In genomic region chr16:49356728-49357488, GRCh38 we compare ENCODE assay signal across 18 cellular contexts. TPM values are rescaled to one million over a fixed set of nuclear protein-coding genes. Genes with fewer than 3 reads are reported as not detected.
DNase-seq lines count a peak whose midpoint lies in the region; ATAC-seq and TF ChIP-seq lines count a peak whose summit lies in the region.
"Had no signal": no experiment of that assay in that cellular context is flagged by ENCODE, and none has a peak within 500 bp of the region (broad histone marks: within the 10 kb centered on the region; RNA-seq: fewer than 3 reads in every experiment).

No MANE protein-coding gene starts in this region.

- DNase-seq in COR-L47 (lab: John Stamatoyannopoulos, UW) (peak; percentile 53), HT-29 (ENCODE audit: low spot score) (peak; percentile 23), NCI-H69 (lab: John Stamatoyannopoulos, UW) (peak; percentile 84), mucosa of descending colon (peak; percentile 54 to 82 (median 72)), uterus (no peak), HuH-7.5 (ENCODE audit: low spot score) (no peak)
- DNase-seq: CD8-positive, alpha-beta T cell; HCEC 1CT; KG1; NCI-H1092; NCI-H2029; NCI-H345; NCI-H748 treated with DMSO at 0.1 percent for 48 hours; SHP77 had no signal

- no peak for TF ChIP-seq CTCF in mucosa of descending colon (IDR thresholded peaks at IDR 0.05)
- no peak for TF ChIP-seq CTCF in uterus (IDR thresholded peaks at IDR 0.05)

- no peak for TF ChIP-seq POLR2A in uterus (IDR thresholded peaks at IDR 0.05)

- no peaks in the 10 kb centered on the region for H3K9me3 ChIP-seq in mucosa of descending colon
- no peaks in the 10 kb centered on the region for H3K9me3 ChIP-seq in uterus

- H3K4me3 ChIP-seq in mucosa of descending colon (no peak overlapping the region), uterus (no peak overlapping the region)

- no peaks in the 10 kb centered on the region for H3K27me3 ChIP-seq in uterus

- H3K27ac ChIP-seq in uterus: no peak overlapping the region

- intact Hi-C loops in mucosa of descending colon (cut with DNase I, micrococcal nuclease) (no loop called here), uterus (cut with DNase I; ENCODE audit: low total_unique reads) (no loop called here)

- peak; percentile 97 for ATAC-seq in mucosa of descending colon
- no peak for ATAC-seq in GM19455 (IDR thresholded peaks at IDR 0.05; ENCODE audit: unreplicated experiment)
- ATAC-seq: CD8-positive, alpha-beta T cell; Panc1 had no signal

- H3K4me1 ChIP-seq in mucosa of descending colon (ENCODE audit: low read depth) (peaks cover 6% of the 10 kb centered on the region), uterus (no peaks in the 10 kb centered on the region)

- H3K36me3 ChIP-seq in mucosa of descending colon (ENCODE audit: low read depth): no peaks in the 10 kb centered on the region
- no peaks in the 10 kb centered on the region for H3K36me3 ChIP-seq in uterus

RNA-seq across cellular contexts. Expression of gene C16orf78, which starts 16.7 kb away (rescaled TPM):
- total RNA-seq in HT-29 (2014; rRNA removed; shearing (Covaris generic)): not detected in 2 replicates
- not detected for total RNA-seq in mucosa of descending colon
- total RNA-seq in uterus: not detected
- total RNA-seq: CD8-positive, alpha-beta T cell; HT1080; MCF 10A had no signal

Comparison
In these comparisons a context has a peak if more than half of its experiments do, and no peak if none do; other contexts are left out.
1. DNase-seq: peak in COR-L47 (single experiment), HT-29 (single experiment), NCI-H69 (single experiment) and mucosa of descending colon (3 of 3); none in uterus (0 of 2) and HuH-7.5 (single experiment).